21 cellular contexts compared by ENCODE assay signal in the genomic region with DNA sequence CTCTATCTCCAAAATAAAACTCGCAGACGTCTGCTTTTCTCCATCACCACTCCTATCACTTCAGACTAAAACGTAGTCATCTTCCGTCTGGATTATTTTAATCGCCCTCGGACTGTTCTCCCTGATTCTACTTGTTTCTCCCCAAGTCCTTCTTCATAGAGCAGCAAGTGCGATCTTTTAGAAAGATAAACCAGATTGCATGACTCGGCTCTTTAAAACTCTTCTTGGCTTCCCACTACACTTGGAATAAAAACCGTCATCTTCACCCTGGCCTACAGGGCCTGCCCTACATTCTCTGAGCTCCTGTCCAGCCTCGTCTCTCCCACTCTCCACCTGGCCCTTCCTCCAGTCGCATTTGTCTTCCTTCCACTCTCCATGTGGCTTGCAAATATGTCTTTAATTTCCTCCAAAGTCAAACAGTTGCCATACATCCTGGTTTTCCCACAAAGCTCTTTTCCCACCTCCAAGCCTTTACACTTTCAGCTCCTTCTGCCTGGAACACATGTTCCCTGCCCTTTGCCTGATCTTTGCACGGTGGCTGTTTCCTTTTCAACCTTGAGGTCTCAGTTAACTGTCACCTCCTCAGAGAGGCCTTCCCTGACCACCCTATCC.
"Had no signal": no experiment of that assay in that cellular context is flagged by ENCODE, and none has a peak within 500 bp of the region (broad histone marks: within the 10 kb centered on the region; RNA-seq: fewer than 3 reads in every experiment).

No MANE protein-coding gene starts in this region.

- H3K4me1 Mint-ChIP-seq: activated B cell treated with CpG ODN at 0.5 μM for 24 hours had no signal

- H3K9me3 ChIP-seq: adrenal gland, left ventricle myocardium inferior, spleen, thoracic aorta, upper lobe of left lung had no signal

- H3K9me3 Mint-ChIP-seq: activated B cell treated with CpG ODN at 0.5 μM for 24 hours; activated CD4-positive, alpha-beta memory T cell treated with anti-CD3 and anti-CD28 coated beads for 36 hours; activated T-cell treated with anti-CD3 and anti-CD28 coated beads, Interleukin-2, amount 50 U/mL, for 24 hours; activated T-helper 2 cell treated with anti-CD3 and anti-CD28 coated beads, Interferon-gamma antibody, Interleukin-2, Interleukin-4, amounts not matched to agents 10 μg/mL and 5 μg/mL and 100 μg/mL, durations not matched to agents 14 hours and 24 hours and 36 hours; effector memory CD8-positive, alpha-beta T cell; natural killer cell treated with Interleukin-12 subunit alpha and Interleukin-12 subunit beta and Interleukin-15 and Interleukin-18, amount 100 ng/mL, for 72 hours; T-helper 1 cell treated with Interleukin-12 subunit alpha and Interleukin-12 subunit beta and Interleukin-4 antibody, amounts not matched to agents 30 μg/mL and 1 μg/mL, for 36 hours had no signal

- ATAC-seq: effector memory CD8-positive, alpha-beta T cell; esophagus mucosa; natural killer cell treated with Interleukin-12 subunit alpha and Interleukin-12 subunit beta and Interleukin-15 and Interleukin-18, amount 100 ng/mL, for 72 hours had no signal

- H3K4me3 Mint-ChIP-seq: activated B cell treated with CpG ODN at 0.5 μM for 24 hours; activated CD4-positive, alpha-beta memory T cell treated with anti-CD3 and anti-CD28 coated beads for 36 hours; activated naive CD8-positive, alpha-beta T cell; activated T-cell treated with anti-CD3 and anti-CD28 coated beads, Interleukin-2, amount 50 U/mL, for 24 hours; effector memory CD8-positive, alpha-beta T cell; natural killer cell treated with Interleukin-12 subunit alpha and Interleukin-12 subunit beta and Interleukin-15 and Interleukin-18, amount 100 ng/mL, for 72 hours; T-helper 1 cell treated with Interleukin-12 subunit alpha and Interleukin-12 subunit beta and Interleukin-4 antibody, amounts not matched to agents 30 μg/mL and 1 μg/mL, for 36 hours had no signal

- DNase-seq: activated B cell treated with CpG ODN at 0.5 μM for 24 hours; activated CD4-positive, alpha-beta memory T cell treated with anti-CD3 and anti-CD28 coated beads for 36 hours; activated CD4-positive, alpha-beta T cell treated with anti-CD3 and anti-CD28 coated beads for 4 hours; activated naive CD4-positive, alpha-beta T cell; activated T-cell treated with anti-CD3 and anti-CD28 coated beads, Interleukin-2, amount 50 U/mL, for 24 hours; adrenal gland; central memory CD4-positive, alpha-beta T cell; effector memory CD8-positive, alpha-beta T cell; left ventricle myocardium inferior; mammary epithelial cell; midbrain; spleen; stimulated activated CD4-positive, alpha-beta T cell treated with anti-CD3 and anti-CD28 coated beads, Interleukin-4, amount 100 ng/mL, for 1 hour; stimulated activated naive CD4-positive, alpha-beta T cell; upper lobe of left lung had no signal

- H3K27ac Mint-ChIP-seq: activated B cell treated with CpG ODN at 0.5 μM for 24 hours; activated CD4-positive, alpha-beta memory T cell treated with anti-CD3 and anti-CD28 coated beads for 36 hours; activated naive CD8-positive, alpha-beta T cell; activated T-cell treated with anti-CD3 and anti-CD28 coated beads, Interleukin-2, amount 50 U/mL, for 24 hours; activated T-helper 2 cell treated with anti-CD3 and anti-CD28 coated beads, Interferon-gamma antibody, Interleukin-2, Interleukin-4, amounts not matched to agents 10 μg/mL and 5 μg/mL and 100 μg/mL, durations not matched to agents 14 hours and 24 hours and 36 hours; effector memory CD8-positive, alpha-beta T cell; natural killer cell treated with Interleukin-12 subunit alpha and Interleukin-12 subunit beta and Interleukin-15 and Interleukin-18, amount 100 ng/mL, for 72 hours; T-helper 1 cell treated with Interleukin-12 subunit alpha and Interleukin-12 subunit beta and Interleukin-4 antibody, amounts not matched to agents 30 μg/mL and 1 μg/mL, for 36 hours had no signal

- H3K36me3 Mint-ChIP-seq: activated CD4-positive, alpha-beta memory T cell treated with anti-CD3 and anti-CD28 coated beads for 36 hours; activated naive CD8-positive, alpha-beta T cell; natural killer cell treated with Interleukin-12 subunit alpha and Interleukin-12 subunit beta and Interleukin-15 and Interleukin-18, amount 100 ng/mL, for 72 hours had no signal
